In genomic region chr11:15565846-15566245, GRCh38 we compare ENCODE assay signal across 22 cellular contexts.
A peak's percentile ranks its signal among the peaks of the same experiment; 100 is the strongest.
DNase-seq lines count a peak whose midpoint lies in the region; ATAC-seq and TF ChIP-seq lines count a peak whose summit lies in the region.
"Had no signal": no experiment of that assay in that cellular context is flagged by ENCODE, and none has a peak within 500 bp of the region (broad histone marks: within the 10 kb centered on the region; RNA-seq: fewer than 3 reads in every experiment).

No MANE protein-coding gene starts in this region.

- H3K9me2 ChIP-seq in PC-3 (replicated peaks; ENCODE audit: low read length) = no peaks in the 10 kb centered on the region

- TF ChIP-seq CTCF in BE2C (IDR thresholded peaks at IDR 0.05; ENCODE audit: low read depth, low read length) = no peak
- TF ChIP-seq CTCF in body of pancreas (IDR thresholded peaks at IDR 0.05) = no peak
- TF ChIP-seq CTCF in PC-3 (conservative IDR thresholded peaks at IDR 0.05; ENCODE audit: low read depth, low read length) = no peak

- no peaks in the 10 kb centered on the region for H3F3A ChIP-seq in PC-3 (ENCODE audit: low read length, unreplicated experiment)

- no peak for ATAC-seq in HG03045 (IDR thresholded peaks at IDR 0.05; ENCODE audit: unreplicated experiment)
- ATAC-seq in body of pancreas = no peak
- ATAC-seq in PC-3 = no peak
- ATAC-seq: left ventricle myocardium superior, T-helper 17 cell had no signal

- no peaks in the 10 kb centered on the region for H3K27me3 ChIP-seq in BE2C
- no peaks in the 10 kb centered on the region for H3K27me3 ChIP-seq in body of pancreas
- no peaks in the 10 kb centered on the region for H3K27me3 ChIP-seq in PC-3 (ENCODE audit: low read length)
- H3K27me3 ChIP-seq: breast epithelium, colonic mucosa, MG63 had no signal

- intact Hi-C loops in body of pancreas (cut with DNase I) (no loop called here), PC-3 (cut with micrococcal nuclease) (no loop called here)

- CTCF ChIA-PET in PC-3 (lab: Charles Lee) = no interaction called here

- H2AFZ ChIP-seq in PC-3 (ENCODE audit: low read length) = no peak overlapping the region
- H2AFZ ChIP-seq: GM23248, PC-9 had no signal

- H3K4me3 ChIP-seq in BE2C (ENCODE audit: low read depth, low read length) = no peak overlapping the region
- no peak overlapping the region for H3K4me3 ChIP-seq in body of pancreas
- no peak overlapping the region for H3K4me3 ChIP-seq in PC-3 (ENCODE audit: low read length)
- H3K4me3 ChIP-seq: breast epithelium, colonic mucosa, GM23248, MG63, PC-9, prostate gland had no signal

- no peak overlapping the region for H3K4me2 ChIP-seq in PC-3 (ENCODE audit: low read length)
- H3K4me2 ChIP-seq: PC-9 had no signal

- H3K27ac ChIP-seq in body of pancreas = no peak overlapping the region
- H3K27ac ChIP-seq in PC-3 (ENCODE audit: low read length) = no peak overlapping the region
- H3K27ac ChIP-seq: breast epithelium, C4-2B, colonic mucosa, GM23248, PC-9, prostate gland, VCaP had no signal

- WGBS in body of pancreas, 2 donors = 54 to 59% methylated on average over 8 of the region's 8 CpGs

- no peaks in the 10 kb centered on the region for H4K20me1 ChIP-seq in PC-3 (ENCODE audit: low read length)

- no peak for TF ChIP-seq POLR2A in body of pancreas (IDR thresholded peaks at IDR 0.05)

- no peaks in the 10 kb centered on the region for H3K79me2 ChIP-seq in PC-3 (ENCODE audit: low read length)

- H3K4me1 ChIP-seq in BE2C (no peaks in the 10 kb centered on the region), body of pancreas (no peaks in the 10 kb centered on the region), PC-3 (ENCODE audit: insufficient read depth, low read length) (no peaks in the 10 kb centered on the region)
- H3K4me1 ChIP-seq: breast epithelium, colonic mucosa, prostate gland had no signal

- peak; percentile 29 for DNase-seq in BE2C
- DNase-seq in NCI-H1092 (lab: John Stamatoyannopoulos, UW) = peak; percentile 86
- DNase-seq in NCI-H2107 (lab: John Stamatoyannopoulos, UW) = peak; percentile 86
- DNase-seq in NCI-H774 (lab: John Stamatoyannopoulos, UW) = peak; percentile 79
- no peak for DNase-seq in inferior parietal cortex (ENCODE audit: extremely low spot score)
- DNase-seq in body of pancreas = no peak
- no peak for DNase-seq in PC-3
- DNase-seq: activated effector memory CD4-positive, alpha-beta T cell treated with anti-CD3 and anti-CD28 coated beads, Interleukin-2, amount 50 U/mL, for 16 hours; colonic mucosa; DND-41; GM23248; left ventricle myocardium superior; MG63; NCI-H524 treated with DMSO at 0.1 percent for 48 hours; PC-9; stimulated activated naive CD4-positive, alpha-beta T cell; T-helper 17 cell had no signal

- no TSS peak for BruUV-seq in PC-3 (replicated peaks; lab: Mats Ljungman, UMichigan)

- POLR2A ChIA-PET in PC-3 (lab: Charles Lee; ENCODE audit: unreplicated experiment) = no interaction called here

- no peaks in the 10 kb centered on the region for H3K36me3 ChIP-seq in BE2C
- H3K36me3 ChIP-seq in body of pancreas (replicated peaks in 1 of 2; ENCODE audit: insufficient read depth in 1 of 2, low read depth in 2 of 2) = no peaks in the 10 kb centered on the region
- H3K36me3 ChIP-seq in PC-3 (ENCODE audit: low read depth, low read length) = no peaks in the 10 kb centered on the region
- H3K36me3 ChIP-seq: breast epithelium, colonic mucosa, MG63, prostate gland had no signal

- H3K9me3 ChIP-seq in BE2C (no peaks in the 10 kb centered on the region), body of pancreas (no peaks in the 10 kb centered on the region), PC-3 (ENCODE audit: low read length) (no peaks in the 10 kb centered on the region)
- H3K9me3 ChIP-seq: breast epithelium, colonic mucosa, MG63, prostate gland had no signal

- no peak overlapping the region for H3K9ac ChIP-seq in PC-3 (ENCODE audit: low read length)
- H3K9ac ChIP-seq: GM23248 had no signal

Comparison
In these comparisons a context has a peak if more than half of its experiments do, and no peak if none do; other contexts are left out.
1. DNase-seq: peak in BE2C (single experiment), NCI-H1092 (single experiment), NCI-H2107 (single experiment) and NCI-H774 (single experiment); none in inferior parietal cortex (single experiment), body of pancreas (0 of 4) and PC-3 (single experiment).